In the genomic region with DNA sequence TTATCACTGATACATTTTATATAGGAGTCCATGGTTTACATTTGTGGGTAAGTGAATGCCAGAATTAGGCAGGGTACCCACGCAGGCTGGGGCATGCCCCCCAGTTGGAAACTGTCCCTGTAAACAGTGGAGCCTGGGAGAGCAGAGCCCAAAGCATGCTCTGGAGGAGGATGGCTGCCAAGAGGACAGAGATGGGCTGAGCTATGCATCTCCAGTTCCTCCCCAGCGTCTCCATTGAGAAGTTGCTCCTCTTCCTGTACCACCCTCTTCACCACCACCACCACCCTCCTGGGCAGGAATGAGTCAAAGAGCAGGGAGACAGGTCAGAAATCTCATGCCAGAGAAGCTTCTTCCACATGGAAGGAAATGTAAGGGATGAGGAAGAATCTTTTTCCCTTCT, we compare ENCODE assay signal across 11 cellular contexts.
DNase-seq lines count a peak whose midpoint lies in the region; ATAC-seq and TF ChIP-seq lines count a peak whose summit lies in the region.
"Had no signal": no experiment of that assay in that cellular context is flagged by ENCODE, and none has a peak within 500 bp of the region (broad histone marks: within the 10 kb centered on the region; RNA-seq: fewer than 3 reads in every experiment).

No MANE protein-coding gene starts in this region.

- H3K9me3 ChIP-seq in breast epithelium = no peaks in the 10 kb centered on the region
- no peaks in the 10 kb centered on the region for H3K9me3 ChIP-seq in naive thymus-derived CD4-positive, alpha-beta T cell (ENCODE audit: control insufficient read depth in 2 of 3, low read length in 3 of 3)

- peaks cover 0 to 5% of the 10 kb centered on the region in 2 donors for H3K4me1 ChIP-seq in breast epithelium
- peaks cover 46 to 49% of the 10 kb centered on the region in 2 donors for H3K4me1 ChIP-seq in naive thymus-derived CD4-positive, alpha-beta T cell (ENCODE audit: control insufficient read depth in 2 of 2, insufficient read depth in 2 of 2, low read length in 2 of 2)

- peak overlapping the region; percentile 25 to 51 for H3K27ac ChIP-seq in breast epithelium
- peak overlapping the region; percentile 87 for H3K27ac ChIP-seq in naive thymus-derived CD4-positive, alpha-beta T cell (ENCODE audit: low read depth, low read length)
- H3K27ac ChIP-seq: SK-N-MC had no signal

- intact Hi-C loops in breast epithelium (cut with DNase I; ENCODE audit: low total_unique reads) (no loop called here), posterior vena cava (cut with DNase I) (loop anchor here in 1 of 2 donors (10.0 kb wide), 1 partner anchor 1068 kb away; no protein-coding TSS in a partner anchor)
- intact Hi-C loops in naive thymus-derived CD4-positive, alpha-beta T cell (cut with micrococcal nuclease) = loop anchor here in 1 of 2 donors (5.0 kb wide), 1 partner anchor 1401 kb away; no protein-coding TSS in a partner anchor

- H3K9me3 Mint-ChIP-seq in stimulated activated naive CD8-positive, alpha-beta T cell treated with anti-CD3 and anti-CD28 coated beads, Interleukin-15, Interleukin-2, amounts not matched to agents 100 ng/mL and 50 ng/mL, for 24 hours = no peaks in the 10 kb centered on the region
- H3K9me3 Mint-ChIP-seq in naive thymus-derived CD4-positive, alpha-beta T cell = peaks cover 0 to 2% (median 0%) of the 10 kb centered on the region in 11 donors

- TF ChIP-seq POLR2A in breast epithelium (IDR thresholded peaks at IDR 0.05) = no peak

- no peak for TF ChIP-seq CTCF in breast epithelium (IDR thresholded peaks at IDR 0.05)

- no peaks in the 10 kb centered on the region for H3K27me3 ChIP-seq in breast epithelium
- H3K27me3 ChIP-seq in naive thymus-derived CD4-positive, alpha-beta T cell (ENCODE audit: control insufficient read depth in 2 of 2, insufficient read depth in 2 of 2, low read length in 2 of 2) = no peaks in the 10 kb centered on the region

- H3K36me3 ChIP-seq in breast epithelium = no peaks in the 10 kb centered on the region
- H3K36me3 ChIP-seq in naive thymus-derived CD4-positive, alpha-beta T cell (ENCODE audit: control insufficient read depth in 2 of 3, insufficient read depth in 3 of 3, low read length in 3 of 3) = no peaks in the 10 kb centered on the region

- POLR2A ChIA-PET in naive thymus-derived CD4-positive, alpha-beta T cell (lab: Charles Lee) = interaction anchor here (1.5 to 8.2 kb wide), 4 partner anchors 11 to 67 kb away, joined by 4 to 99 read pairs (median 6); a partner anchor contains a TSS

- CTCF ChIA-PET in naive thymus-derived CD4-positive, alpha-beta T cell (lab: Charles Lee) = interaction anchor here (0.9 kb wide), 2 partner anchors 8 to 34 kb away, joined by 3 read pairs; no protein-coding TSS in a partner anchor

- peaks cover 83% of the 10 kb centered on the region for H3K4me1 Mint-ChIP-seq in stimulated activated naive CD8-positive, alpha-beta T cell treated with anti-CD3 and anti-CD28 coated beads, Interleukin-15, Interleukin-2, amounts not matched to agents 100 ng/mL and 50 ng/mL, for 24 hours (ENCODE audit: low read depth)
- H3K4me1 Mint-ChIP-seq in naive thymus-derived CD4-positive, alpha-beta T cell = peaks cover 29 to 77% (median 54%) of the 10 kb centered on the region in 7 donors

- H3K36me3 Mint-ChIP-seq in stimulated activated naive CD8-positive, alpha-beta T cell treated with anti-CD3 and anti-CD28 coated beads, Interleukin-15, Interleukin-2, amounts not matched to agents 100 ng/mL and 50 ng/mL, for 24 hours (ENCODE audit: low read depth) = peaks cover 34% of the 10 kb centered on the region
- peaks cover 0 to 27% (median 0%) of the 10 kb centered on the region in 5 donors for H3K36me3 Mint-ChIP-seq in naive thymus-derived CD4-positive, alpha-beta T cell

- peak overlapping the region; percentile 100 for H3K27ac Mint-ChIP-seq in stimulated activated naive CD8-positive, alpha-beta T cell treated with anti-CD3 and anti-CD28 coated beads, Interleukin-15, Interleukin-2, amounts not matched to agents 100 ng/mL and 50 ng/mL, for 24 hours
- peak overlapping the region; percentile 95 to 100 (median 100) for H3K27ac Mint-ChIP-seq in naive thymus-derived CD4-positive, alpha-beta T cell

- no peaks in the 10 kb centered on the region for H3K27me3 Mint-ChIP-seq in stimulated activated naive CD8-positive, alpha-beta T cell treated with anti-CD3 and anti-CD28 coated beads, Interleukin-15, Interleukin-2, amounts not matched to agents 100 ng/mL and 50 ng/mL, for 24 hours
- peaks cover 0 to 2% (median 0%) of the 10 kb centered on the region in 5 donors for H3K27me3 Mint-ChIP-seq in naive thymus-derived CD4-positive, alpha-beta T cell

- no peak overlapping the region for H3K4me3 Mint-ChIP-seq in stimulated activated naive CD8-positive, alpha-beta T cell treated with anti-CD3 and anti-CD28 coated beads, Interleukin-15, Interleukin-2, amounts not matched to agents 100 ng/mL and 50 ng/mL, for 24 hours
- H3K4me3 Mint-ChIP-seq in naive thymus-derived CD4-positive, alpha-beta T cell = peak overlapping the region in 3 of 10 donors; percentile 5 to 81 (median 60)

- no peak for DNase-seq in stimulated activated naive CD8-positive, alpha-beta T cell treated with anti-CD3 and anti-CD28 coated beads, Interleukin-15, Interleukin-2, amounts not matched to agents 100 U/mL and 50 U/mL, for 24 hours
- DNase-seq in breast epithelium (ENCODE audit: low spot score in 2 of 2) (no peak), NCI-H1105 treated with DMSO at 0.1 percent for 48 hours (lab: John Stamatoyannopoulos, UW) (no peak), posterior vena cava (ENCODE audit: low spot score) (no peak), NCI-H187 (lab: John Stamatoyannopoulos, UW) (no peak)
- no peak for DNase-seq in naive thymus-derived CD4-positive, alpha-beta T cell
- DNase-seq: nucleus accumbens had no signal

- no peak overlapping the region for H3K4me3 ChIP-seq in breast epithelium
- no peak overlapping the region for H3K4me3 ChIP-seq in naive thymus-derived CD4-positive, alpha-beta T cell (ENCODE audit: low read length)
- H3K4me3 ChIP-seq: GM12878, SK-N-MC had no signal

- no peak for ATAC-seq in stimulated activated naive CD8-positive, alpha-beta T cell treated with anti-CD3 and anti-CD28 coated beads, Interleukin-15, Interleukin-2, amounts not matched to agents 100 U/mL and 50 U/mL, for 24 hours
- ATAC-seq in naive thymus-derived CD4-positive, alpha-beta T cell = no peak
- no peak for ATAC-seq in GM18907 (IDR thresholded peaks at IDR 0.05; ENCODE audit: unreplicated experiment)
- ATAC-seq: GM12878 had no signal
